17 cellular contexts compared by ENCODE assay signal in genomic region chr18:5534845-5535244, GRCh38.
"Had no signal": no experiment of that assay in that cellular context is flagged by ENCODE, and none has a peak within 500 bp of the region (broad histone marks: within the 10 kb centered on the region; RNA-seq: fewer than 3 reads in every experiment).

No MANE protein-coding gene starts in this region.

- H3K4me3 Mint-ChIP-seq: mesothelial cell of epicardium, nephron progenitor cell, WTC11 had no signal

- H3K9me3 Mint-ChIP-seq: mesothelial cell of epicardium, nephron progenitor cell had no signal

- H3K9me3 ChIP-seq: colonic mucosa, heart left ventricle, right atrium auricular region, SJSA1, transverse colon had no signal

- DNase-seq: activated CD4-positive, alpha-beta T cell treated with anti-CD3 and anti-CD28 coated beads, Interleukin-2, amount 50 U/mL, for 1 hour; colonic mucosa; foreskin fibroblast; heart left ventricle; nephron progenitor cell; occipital lobe; small intestine; stimulated activated CD4-positive, alpha-beta T cell treated with anti-CD3 and anti-CD28 coated beads, Interleukin-4, amount 100 ng/mL, for 4 hours; stimulated activated CD8-positive, alpha-beta memory T cell treated with anti-CD3 and anti-CD28 coated beads, Interleukin-4, amount 100 ng/mL, for 48 hours; stimulated activated naive CD8-positive, alpha-beta T cell treated with anti-CD3 and anti-CD28 coated beads, Interleukin-15, Interleukin-2, amounts not matched to agents 100 U/mL and 50 U/mL, for 24 hours; SW 1271; transverse colon had no signal

- H3K27me3 ChIP-seq: colonic mucosa, heart left ventricle, right atrium auricular region, SJSA1, transverse colon had no signal

- H3K27ac Mint-ChIP-seq: mesothelial cell of epicardium, nephron progenitor cell, WTC11 had no signal

- H3K36me3 Mint-ChIP-seq: WTC11 had no signal

- H3K4me1 ChIP-seq: colonic mucosa, right atrium auricular region, SJSA1 had no signal

- H3K4me3 ChIP-seq: colonic mucosa, heart left ventricle, lung, right atrium auricular region, SJSA1, transverse colon had no signal

- H3K27ac ChIP-seq: colonic mucosa, heart left ventricle, right atrium auricular region, SJSA1, transverse colon had no signal

- H3K36me3 ChIP-seq: colonic mucosa, heart left ventricle, right atrium auricular region, SJSA1, transverse colon had no signal
